1 cellular context compared by ENCODE assay signal in genomic region chr15:67523337-67523736, GRCh38.
TF ChIP-seq lines count a peak whose summit lies in the region.

No MANE protein-coding gene starts in this region.

TF ChIP-seq in HEK293, 187 proteins besides CTCF, POLR2A, EP300 and RAD21 (continued from another document):
- no peak for TF ChIP-seq INSM2 (tag by site-specific recombination; IDR thresholded peaks at IDR 0.05)
- peak; percentile 90 for TF ChIP-seq PRDM6 (tag by site-specific recombination; IDR thresholded peaks at IDR 0.05)
- TF ChIP-seq ZNF292 (tag by site-specific recombination; IDR thresholded peaks at IDR 0.05; ENCODE audit: borderline replicate concordance, low read depth), result no peak
- TF ChIP-seq ZNF366 (tag by site-specific recombination; conservative IDR thresholded peaks at IDR 0.05), result no peak
- no peak for TF ChIP-seq ZNF223 (tag by site-specific recombination; IDR thresholded peaks at IDR 0.05)
- no peak for TF ChIP-seq PRDM4 (tag by site-specific recombination; IDR thresholded peaks at IDR 0.05)
- no peak for TF ChIP-seq ZNF350 (tag by site-specific recombination; IDR thresholded peaks at IDR 0.05)
- no peak for TF ChIP-seq KLF1 (tag by site-specific recombination; IDR thresholded peaks at IDR 0.05)
- TF ChIP-seq PRDM2 (tag by site-specific recombination; IDR thresholded peaks at IDR 0.05; ENCODE audit: borderline replicate concordance), result no peak
- TF ChIP-seq GFI1B (tag by site-specific recombination; IDR thresholded peaks at IDR 0.05), result peak; percentile 67; the same call in 1 of the 2 replicates
- peak; percentile 76 for TF ChIP-seq ZSCAN30 (tag by site-specific recombination; IDR thresholded peaks at IDR 0.05)
- TF ChIP-seq ZNF704 (tag by site-specific recombination; IDR thresholded peaks at IDR 0.05), result no peak
- TF ChIP-seq OSR2 (tag by site-specific recombination; IDR thresholded peaks at IDR 0.05), result no peak
